In genomic region chr2:151826737-151827157, GRCh38 we compare ENCODE assay signal across 8 cellular contexts. TPM values are rescaled to one million over a fixed set of nuclear protein-coding genes. Genes with fewer than 3 reads are reported as not detected.
DNase-seq lines count a peak whose midpoint lies in the region; ATAC-seq and TF ChIP-seq lines count a peak whose summit lies in the region.

No MANE protein-coding gene starts in this region.

- no peak overlapping the region for H3K27ac ChIP-seq in urinary bladder (ENCODE audit: low read depth)
- no peak overlapping the region for H3K27ac ChIP-seq in RWPE1

- no peaks in the 10 kb centered on the region for H3K36me3 ChIP-seq in urinary bladder (ENCODE audit: insufficient read depth)

- no peak for TF ChIP-seq CTCF in CD14-positive monocyte (IDR thresholded peaks at IDR 0.05)
- TF ChIP-seq CTCF in RWPE1 (conservative IDR thresholded peaks at IDR 0.05; ENCODE audit: low read depth): no peak

- H3K4me3 Mint-ChIP-seq in CD14-positive monocyte: peak overlapping the region; percentile 96 to 98
- H3K4me3 Mint-ChIP-seq in IgD-negative memory B cell: peak overlapping the region; percentile 88 to 98 (median 94)
- H3K4me3 Mint-ChIP-seq in activated naive CD8-positive, alpha-beta T cell treated with anti-CD3 and anti-CD28 coated beads for 36 hours: peak overlapping the region; percentile 92

- intact Hi-C loops in CD14-positive monocyte (cut with micrococcal nuclease): loop anchor here (5.0 to 10.0 kb wide), 3 partner anchors 61 to 891 kb away; partner anchors contain the start of genes ARL6IP6 (in 1 of the 2) and PRPF40A (in 1 of the 2)

- POLR2A ChIA-PET in RWPE1 (lab: Yijun Ruan, JAX; ENCODE audit: low non-redundant PET): interaction anchor here (0.5 kb wide), 1 partner anchor 192 kb away, joined by 5 read pairs; no protein-coding TSS in a partner anchor

- H3K36me3 Mint-ChIP-seq in CD14-positive monocyte (peaks cover 5 to 10% of the 10 kb centered on the region in 2 donors), IgD-negative memory B cell (no peaks in the 10 kb centered on the region)
- peaks cover 18% of the 10 kb centered on the region for H3K36me3 Mint-ChIP-seq in activated naive CD8-positive, alpha-beta T cell treated with anti-CD3 and anti-CD28 coated beads for 36 hours

- H3K4me3 ChIP-seq in urinary bladder (ENCODE audit: low read depth, low read length): peak overlapping the region; percentile 4

- 35% methylated on average over 6 of the region's 6 CpGs for WGBS in urinary bladder

- H3K27me3 Mint-ChIP-seq in CD14-positive monocyte (ENCODE audit: low read depth in 3 of 3): no peaks in the 10 kb centered on the region
- no peaks in the 10 kb centered on the region for H3K27me3 Mint-ChIP-seq in IgD-negative memory B cell
- no peaks in the 10 kb centered on the region for H3K27me3 Mint-ChIP-seq in activated naive CD8-positive, alpha-beta T cell treated with anti-CD3 and anti-CD28 coated beads for 36 hours

- no peaks in the 10 kb centered on the region for H3K9me3 Mint-ChIP-seq in CD14-positive monocyte
- H3K9me3 Mint-ChIP-seq in IgD-negative memory B cell: no peaks in the 10 kb centered on the region
- no peaks in the 10 kb centered on the region for H3K9me3 Mint-ChIP-seq in activated naive CD8-positive, alpha-beta T cell treated with anti-CD3 and anti-CD28 coated beads for 36 hours

- CTCF ChIA-PET in RWPE1 (lab: Yijun Ruan, JAX): interaction anchor here (0.6 kb wide), 1 partner anchor 8 kb away, joined by 4 read pairs; no protein-coding TSS in a partner anchor

- H3K27ac Mint-ChIP-seq in CD14-positive monocyte: peak overlapping the region in 4 of 7 donors; percentile 61 to 85 (median 68)
- peak overlapping the region; percentile 90 to 93 (median 93) for H3K27ac Mint-ChIP-seq in IgD-negative memory B cell
- no peak overlapping the region for H3K27ac Mint-ChIP-seq in activated naive CD8-positive, alpha-beta T cell treated with anti-CD3 and anti-CD28 coated beads for 36 hours

- no peak for ATAC-seq in esophagus mucosa

- no peak for DNase-seq in CD14-positive monocyte (ENCODE audit: low spot score)
- DNase-seq in activated naive CD8-positive, alpha-beta T cell treated with anti-CD3 and anti-CD28 coated beads for 36 hours: no peak
- DNase-seq in left kidney (ENCODE audit: low read depth, low spot score): peak; percentile 17
- DNase-seq in RWPE1 (ENCODE audit: low spot score): no peak
- no peak for DNase-seq in NCI-H446 (lab: John Stamatoyannopoulos, UW)

- H3K4me1 ChIP-seq in urinary bladder (ENCODE audit: insufficient read depth): no peaks in the 10 kb centered on the region

- H3K4me1 Mint-ChIP-seq in CD14-positive monocyte: peaks cover 50% of the 10 kb centered on the region
- H3K4me1 Mint-ChIP-seq in IgD-negative memory B cell: peaks cover 43 to 54% (median 46%) of the 10 kb centered on the region in 3 donors
- peaks cover 51% of the 10 kb centered on the region for H3K4me1 Mint-ChIP-seq in activated naive CD8-positive, alpha-beta T cell treated with anti-CD3 and anti-CD28 coated beads for 36 hours

RNA-seq across cellular contexts. Expression of gene ARL5A, which starts 1.5 kb away (rescaled TPM):
- polyA plus RNA-seq in CD14-positive monocyte: 10 to 100 TPM; 74.5 to 85.8 TPM
- 70.7 TPM for polyA plus RNA-seq in IgD-negative memory B cell
- total RNA-seq in activated naive CD8-positive, alpha-beta T cell treated with anti-CD3 and anti-CD28 coated beads for 36 hours: 10 to 100 TPM; 81.2 to 81.7 TPM
- 117 TPM for total RNA-seq in urinary bladder
- polyA plus RNA-seq in urinary bladder: 19.2 TPM
- total RNA-seq in esophagus mucosa: 55.7 TPM
